In genomic region chr4:143186202-143186601, GRCh38 we compare ENCODE assay signal across 1 cellular context.
TF ChIP-seq lines count a peak whose summit lies in the region.

No MANE protein-coding gene starts in this region.

TF ChIP-seq in HepG2, 621 proteins besides CTCF, POLR2A, EP300 and RAD21 (continued from another document and continues in another):
- TF ChIP-seq ZNF512B (CRISPR knock-in tag; IDR thresholded peaks at IDR 0.05; ENCODE audit: borderline replicate concordance) (no peak), ZNF432 (CRISPR knock-in tag; IDR thresholded peaks at IDR 0.05; ENCODE audit: borderline replicate concordance) (no peak), HNF4A (CRISPR knock-in tag; IDR thresholded peaks at IDR 0.05) (peak; percentile 77), HIVEP1 (CRISPR knock-in tag; IDR thresholded peaks at IDR 0.05) (no peak), SIN3A (IDR thresholded peaks at IDR 0.05; ENCODE audit: borderline replicate concordance, low read depth, low read length) (peak; percentile 32; the same call in 1 of the 2 replicates), ONECUT2 (CRISPR knock-in tag; IDR thresholded peaks at IDR 0.05) (no peak), ZNF766 (CRISPR knock-in tag; IDR thresholded peaks at IDR 0.05; ENCODE audit: borderline replicate concordance) (no peak), NCOA1 (CRISPR knock-in tag; IDR thresholded peaks at IDR 0.05) (no peak), ISX (CRISPR knock-in tag; conservative IDR thresholded peaks at IDR 0.05) (no peak), SNAPC4 (CRISPR knock-in tag; IDR thresholded peaks at IDR 0.05) (no peak), ZSCAN29 (CRISPR knock-in tag; conservative IDR thresholded peaks at IDR 0.05) (no peak), RXRB (CRISPR knock-in tag; IDR thresholded peaks at IDR 0.05; ENCODE audit: borderline replicate concordance) (no peak), NFATC3 (CRISPR knock-in tag; IDR thresholded peaks at IDR 0.05) (no peak), HNRNPK (IDR thresholded peaks at IDR 0.05; ENCODE audit: low read depth, low read length, poor library complexity, severe bottlenecking) (no peak), BCL6 (CRISPR knock-in tag; IDR thresholded peaks at IDR 0.05) (no peak), HNF1A (IDR thresholded peaks at IDR 0.05; ENCODE audit: low read depth) (no peak), HNF1A (CRISPR knock-in tag; IDR thresholded peaks at IDR 0.05; ENCODE audit: borderline replicate concordance) (no peak), SIN3B (IDR thresholded peaks at IDR 0.05; ENCODE audit: low read length) (no peak), RNF219 (CRISPR knock-in tag; IDR thresholded peaks at IDR 0.05) (no peak), DBP (CRISPR knock-in tag; IDR thresholded peaks at IDR 0.05; ENCODE audit: not compliant biosample characterization) (no peak), ZBTB3 (CRISPR knock-in tag; IDR thresholded peaks at IDR 0.05; ENCODE audit: borderline replicate concordance, low read depth) (no peak), REXO4 (CRISPR knock-in tag; IDR thresholded peaks at IDR 0.05; ENCODE audit: borderline replicate concordance) (no peak), HBP1 (CRISPR knock-in tag; IDR thresholded peaks at IDR 0.05; ENCODE audit: low read depth) (0 out of 2 replicates have a peak, but pooled peaks have one; percentile 30), ZFP90 (CRISPR knock-in tag; IDR thresholded peaks at IDR 0.05; ENCODE audit: borderline replicate concordance) (no peak), ZNF225 (CRISPR knock-in tag; IDR thresholded peaks at IDR 0.05) (no peak), ZNF441 (CRISPR knock-in tag; IDR thresholded peaks at IDR 0.05; ENCODE audit: borderline replicate concordance) (no peak), ZNF629 (CRISPR knock-in tag; conservative IDR thresholded peaks at IDR 0.05) (peak; percentile 96), HMG20A (CRISPR knock-in tag; IDR thresholded peaks at IDR 0.05; ENCODE audit: borderline replicate concordance) (no peak), ZNF451 (CRISPR knock-in tag; IDR thresholded peaks at IDR 0.05) (no peak), ZNF564 (CRISPR knock-in tag; IDR thresholded peaks at IDR 0.05) (0 out of 2 replicates have a peak, but pooled peaks have one; percentile 10), ZNF30 (CRISPR knock-in tag; IDR thresholded peaks at IDR 0.05) (no peak), IKZF5 (CRISPR knock-in tag; IDR thresholded peaks at IDR 0.05) (no peak), CBX1 (IDR thresholded peaks at IDR 0.05; ENCODE audit: low read depth) (no peak), ZNF333 (CRISPR knock-in tag; IDR thresholded peaks at IDR 0.05; ENCODE audit: borderline replicate concordance) (no peak), SCMH1 (CRISPR knock-in tag; IDR thresholded peaks at IDR 0.05; ENCODE audit: borderline replicate concordance) (no peak), CBFB (CRISPR knock-in tag; IDR thresholded peaks at IDR 0.05) (no peak), ZNF563 (CRISPR knock-in tag; IDR thresholded peaks at IDR 0.05) (no peak), HNF4G (IDR thresholded peaks at IDR 0.05; ENCODE audit: borderline replicate concordance, low read depth, low read length) (peak; percentile 92), HNF4G (CRISPR knock-in tag; IDR thresholded peaks at IDR 0.05; ENCODE audit: borderline replicate concordance, low read depth) (no peak), E2F1 (CRISPR knock-in tag; IDR thresholded peaks at IDR 0.05) (no peak), MTA3 (CRISPR knock-in tag; IDR thresholded peaks at IDR 0.05) (no peak), ARHGAP35 (CRISPR knock-in tag; IDR thresholded peaks at IDR 0.05; ENCODE audit: borderline replicate concordance) (no peak), MIXL1 (CRISPR knock-in tag; IDR thresholded peaks at IDR 0.05) (no peak), SAP130 (CRISPR knock-in tag; IDR thresholded peaks at IDR 0.05; ENCODE audit: low read depth) (peak; percentile 44; the same call in 1 of the 2 replicates), IRF9 (CRISPR knock-in tag; IDR thresholded peaks at IDR 0.05; ENCODE audit: borderline replicate concordance) (no peak)
